ENCODE assay signal across 20 cellular contexts in the genomic region with DNA sequence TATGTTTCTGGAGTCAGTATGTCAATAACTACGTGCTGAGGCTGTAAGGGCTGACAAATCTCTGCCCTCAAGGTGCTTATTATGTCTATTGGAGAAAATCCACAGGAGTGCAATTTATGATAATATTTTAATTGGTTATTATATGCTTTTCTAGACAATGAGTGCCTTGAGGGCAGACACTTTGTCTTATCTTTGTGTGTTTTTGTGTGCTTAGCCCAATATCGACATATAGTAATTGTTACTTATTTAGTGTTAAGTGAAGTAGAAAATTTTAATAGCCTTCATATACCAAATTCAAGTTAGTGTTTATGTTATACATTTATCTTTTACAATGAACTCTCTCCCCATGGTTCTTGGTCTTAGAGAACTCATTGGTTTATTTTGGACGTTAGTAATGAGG.
DNase-seq lines count a peak whose midpoint lies in the region; ATAC-seq, FAIRE-seq and TF ChIP-seq lines count a peak whose summit lies in the region.
"Had no signal": no experiment of that assay in that cellular context is flagged by ENCODE, and none has a peak within 500 bp of the region (broad histone marks: within the 10 kb centered on the region; RNA-seq: fewer than 3 reads in every experiment).

No MANE protein-coding gene starts in this region.

- no peak for TF ChIP-seq CTCF in gastroesophageal sphincter (IDR thresholded peaks at IDR 0.05)
- TF ChIP-seq CTCF in brain microvascular endothelial cell (IDR thresholded peaks at IDR 0.05; ENCODE audit: low read depth, low read length, missing control alignments): no peak

- in situ Hi-C loops in brain microvascular endothelial cell (cut with HindIII; ENCODE audit: low pct_ligation_motif_present, low sequenced_read_pairs): no loop called here

- no peak for FAIRE-seq in frontal cortex (lab: Jason Lieb, UNC)
- FAIRE-seq: G401.6, GM12891, GM19239, H54 had no signal

- no peaks in the 10 kb centered on the region for H3K9me3 ChIP-seq in gastroesophageal sphincter
- H3K9me3 ChIP-seq: BLaER1, Caco-2 had no signal

- TF ChIP-seq POLR2A in gastroesophageal sphincter (IDR thresholded peaks at IDR 0.05): no peak

- H3K4me3 ChIP-seq in gastroesophageal sphincter (no peak overlapping the region), brain microvascular endothelial cell (ENCODE audit: low read depth, low read length) (no peak overlapping the region)
- H3K4me3 ChIP-seq: BLaER1, GM23248 had no signal

- WGBS in gastroesophageal sphincter (ENCODE audit: low coverage in 1 of 2), 2 donors: 67 to 95% methylated on average over 3 of the region's 3 CpGs

- H3K27me3 ChIP-seq in gastroesophageal sphincter (no peaks in the 10 kb centered on the region), brain microvascular endothelial cell (replicated peaks) (no peaks in the 10 kb centered on the region)
- H3K27me3 ChIP-seq: BLaER1 had no signal

- H3K36me3 ChIP-seq in gastroesophageal sphincter (peaks cover 0 to 6% of the 10 kb centered on the region in 2 donors), brain microvascular endothelial cell (replicated peaks) (no peaks in the 10 kb centered on the region)
- H3K36me3 ChIP-seq: BLaER1 had no signal

- no peak for TF ChIP-seq EP300 in gastroesophageal sphincter (IDR thresholded peaks at IDR 0.05)

- H3K27ac ChIP-seq in gastroesophageal sphincter (no peak overlapping the region), brain microvascular endothelial cell (no peak overlapping the region)
- H3K27ac ChIP-seq: 22Rv1, BLaER1, GM23248, HL-60 had no signal

- ATAC-seq in gastroesophageal sphincter: no peak

- peak; percentile 22 for DNase-seq in NCI-H2227 treated with DMSO at 0.1 percent for 48 hours (lab: John Stamatoyannopoulos, UW)
- DNase-seq in NCI-H2227 (lab: John Stamatoyannopoulos, UW; ENCODE audit: unreplicated experiment): no peak
- peak; percentile 98 for DNase-seq in NCI-H146 (lab: John Stamatoyannopoulos, UW)
- peak; percentile 44 for DNase-seq in NCI-H2081 treated with DMSO at 0.1 percent for 48 hours (lab: John Stamatoyannopoulos, UW)
- no peak for DNase-seq in frontal cortex (ENCODE audit: low spot score in 2 of 2)
- DNase-seq in NCI-H446 treated with DMSO at 0.1 percent for 48 hours (lab: John Stamatoyannopoulos, UW): no peak
- no peak for DNase-seq in brain microvascular endothelial cell
- DNase-seq: Caco-2; CD8-positive, alpha-beta memory T cell; GM23248; HCEC 1CT; HFFc6 had no signal

- H3K4me1 ChIP-seq in gastroesophageal sphincter: peaks cover 0 to 12% (median 0%) of the 10 kb centered on the region in 3 donors
- H3K4me1 ChIP-seq: BLaER1, Caco-2 had no signal

Comparison
In these comparisons a context has a peak if more than half of its experiments do, and no peak if none do; other contexts are left out.
1. DNase-seq: peak in NCI-H2227 treated with DMSO at 0.1 percent for 48 hours (single experiment), NCI-H146 (single experiment) and NCI-H2081 treated with DMSO at 0.1 percent for 48 hours (single experiment); none in NCI-H2227 (single experiment), frontal cortex (0 of 2), NCI-H446 treated with DMSO at 0.1 percent for 48 hours (single experiment) and brain microvascular endothelial cell (single experiment).